In genomic region chr4:61872983-61873382, GRCh38 we compare ENCODE assay signal across 20 cellular contexts.
DNase-seq lines count a peak whose midpoint lies in the region; ATAC-seq and TF ChIP-seq lines count a peak whose summit lies in the region.
"Had no signal": no experiment of that assay in that cellular context is flagged by ENCODE, and none has a peak within 500 bp of the region (broad histone marks: within the 10 kb centered on the region; RNA-seq: fewer than 3 reads in every experiment).

No MANE protein-coding gene starts in this region.

- no peaks in the 10 kb centered on the region for H3K36me3 Mint-ChIP-seq in activated T-cell treated with anti-CD3 and anti-CD28 coated beads, Interleukin-2, amount 50 U/mL, for 24 hours (ENCODE audit: low read depth)

- DNase-seq in KG1 (lab: John Stamatoyannopoulos, UW): peak; percentile 38
- DNase-seq in inferior parietal cortex (ENCODE audit: extremely low spot score): peak; percentile 21
- peak; percentile 2 for DNase-seq in putamen (ENCODE audit: low spot score)
- DNase-seq in activated T-cell treated with anti-CD3 and anti-CD28 coated beads, Interleukin-2, amount 50 U/mL, for 24 hours: no peak
- DNase-seq in EL: no peak
- DNase-seq in aorta: no peak
- DNase-seq: DMS153, DND-41, H9, IMR-90, NCI-H1048, NCI-H1417, NCI-H1694, NCI-H2029 treated with DMSO at 0.1 percent for 48 hours, NCI-H446 treated with DMSO at 0.1 percent for 48 hours, Peyer's patch, SHP77 treated with DMSO at 0.1 percent for 48 hours had no signal

- H3K36me3 ChIP-seq in SU-DHL-6 (ENCODE audit: low read length) (no peaks in the 10 kb centered on the region), aorta (ENCODE audit: control insufficient read depth in 1 of 2, insufficient read depth in 2 of 2, low read length in 1 of 2) (no peaks in the 10 kb centered on the region)
- H3K36me3 ChIP-seq: Peyer's patch had no signal

- H2AFZ ChIP-seq in SU-DHL-6 (ENCODE audit: low read depth, low read length, severe bottlenecking): peak overlapping the region; percentile 82
- H2AFZ ChIP-seq: GM23338 had no signal

- H3K9me3 ChIP-seq in SU-DHL-6 (ENCODE audit: insufficient read depth, low read length): no peaks in the 10 kb centered on the region
- H3K9me3 ChIP-seq in aorta (ENCODE audit: control insufficient read depth, low read length): no peaks in the 10 kb centered on the region
- H3K9me3 ChIP-seq: Peyer's patch had no signal

- H3K4me3 Mint-ChIP-seq in activated T-cell treated with anti-CD3 and anti-CD28 coated beads, Interleukin-2, amount 50 U/mL, for 24 hours: no peak overlapping the region
- H3K4me3 Mint-ChIP-seq: GM23338, H9 had no signal

- no peak overlapping the region for H3K27ac ChIP-seq in SU-DHL-6 (ENCODE audit: low read depth, low read length)
- H3K27ac ChIP-seq in aorta (ENCODE audit: low read depth in 1 of 2, low read length in 2 of 2): no peak overlapping the region
- H3K27ac ChIP-seq: KMS-11, Peyer's patch had no signal

- no peaks in the 10 kb centered on the region for H3F3A ChIP-seq in SU-DHL-6 (ENCODE audit: insufficient read depth)

- no peak overlapping the region for H3K9ac ChIP-seq in SU-DHL-6 (ENCODE audit: low read length)
- H3K9ac ChIP-seq: KMS-11 had no signal

- H3K27me3 ChIP-seq in SU-DHL-6 (ENCODE audit: low read length) (no peaks in the 10 kb centered on the region), aorta (ENCODE audit: control insufficient read depth in 1 of 2, insufficient read depth in 2 of 2, low read length in 1 of 2) (no peaks in the 10 kb centered on the region)
- H3K27me3 ChIP-seq: Peyer's patch had no signal

- no peak for ATAC-seq in aorta (ENCODE audit: low FRiP score)
- ATAC-seq: GM23338 had no signal

- H3K4me2 ChIP-seq in SU-DHL-6 (ENCODE audit: low read depth, low read length, poor library complexity, severe bottlenecking): peak overlapping the region; percentile 25
- H3K4me2 ChIP-seq: GM23338, KMS-11 had no signal

- WGBS in aorta, 2 donors: 87 to 88% methylated on average over 3 of the region's 3 CpGs

- no peak for TF ChIP-seq CTCF in SU-DHL-6 (IDR thresholded peaks at IDR 0.05; ENCODE audit: insufficient read depth, low read length, poor library complexity, severe bottlenecking)

- H3K79me2 ChIP-seq in SU-DHL-6 (ENCODE audit: insufficient read depth, low read length): no peaks in the 10 kb centered on the region

- no peaks in the 10 kb centered on the region for H3K27me3 Mint-ChIP-seq in activated T-cell treated with anti-CD3 and anti-CD28 coated beads, Interleukin-2, amount 50 U/mL, for 24 hours

- no peaks in the 10 kb centered on the region for H3K4me1 ChIP-seq in aorta (ENCODE audit: control insufficient read depth in 1 of 2, insufficient read depth in 2 of 2, low read length in 2 of 2)
- H3K4me1 ChIP-seq: Peyer's patch had no signal

- intact Hi-C loops in aorta (cut with DNase I): no loop called here

- no peak overlapping the region for H3K27ac Mint-ChIP-seq in activated T-cell treated with anti-CD3 and anti-CD28 coated beads, Interleukin-2, amount 50 U/mL, for 24 hours
- H3K27ac Mint-ChIP-seq: GM23338, H9 had no signal

- no peak overlapping the region for H3K4me3 ChIP-seq in SU-DHL-6 (ENCODE audit: insufficient read depth, low read length, poor library complexity, severe bottlenecking)
- no peak overlapping the region for H3K4me3 ChIP-seq in aorta (ENCODE audit: low read length in 2 of 2)
- H3K4me3 ChIP-seq: GM23338, Peyer's patch had no signal

- no peaks in the 10 kb centered on the region for H4K20me1 ChIP-seq in SU-DHL-6 (ENCODE audit: low read depth, low read length)

- H3K9me2 ChIP-seq in SU-DHL-6 (replicated peaks; ENCODE audit: insufficient read depth, low read length): no peaks in the 10 kb centered on the region

- no peaks in the 10 kb centered on the region for H3K4me1 Mint-ChIP-seq in activated T-cell treated with anti-CD3 and anti-CD28 coated beads, Interleukin-2, amount 50 U/mL, for 24 hours (ENCODE audit: low read depth)

- H3K9me3 Mint-ChIP-seq in activated T-cell treated with anti-CD3 and anti-CD28 coated beads, Interleukin-2, amount 50 U/mL, for 24 hours: peaks cover 24% of the 10 kb centered on the region
- H3K9me3 Mint-ChIP-seq: GM23338, H9 had no signal

Comparison
In these comparisons a context has a peak if more than half of its experiments do, and no peak if none do; other contexts are left out.
1. DNase-seq: peak in KG1 (single experiment), inferior parietal cortex (single experiment) and putamen (single experiment); none in activated T-cell treated with anti-CD3 and anti-CD28 coated beads, Interleukin-2, amount 50 U/mL, for 24 hours (single experiment), EL (single experiment) and aorta (0 of 2).